ENCODE assay signal across 8 cellular contexts in the genomic region with DNA sequence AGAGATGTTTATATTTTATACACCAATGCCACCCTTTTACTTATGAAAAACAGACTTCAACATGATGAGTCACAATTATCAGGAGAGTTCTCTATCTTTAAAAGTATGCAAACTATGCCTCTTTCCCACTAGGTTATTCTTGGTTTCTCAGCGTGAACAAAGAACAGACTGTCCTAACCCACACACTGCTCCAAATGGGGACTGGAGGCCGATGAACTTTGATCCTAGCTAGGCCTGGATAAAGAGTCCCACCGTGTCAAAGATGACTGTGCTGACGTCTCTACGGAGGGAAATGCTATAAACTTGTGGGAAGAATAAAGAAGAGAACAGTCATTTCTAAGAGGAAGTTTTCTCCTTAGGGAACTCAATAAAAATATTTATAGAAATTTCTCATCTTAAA.
A peak's percentile ranks its signal among the peaks of the same experiment; 100 is the strongest.
DNase-seq lines count a peak whose midpoint lies in the region; ATAC-seq lines count a peak whose summit lies in the region.

No MANE protein-coding gene starts in this region.

- intact Hi-C loops in activated CD4-positive, alpha-beta T cell treated with anti-CD3 and anti-CD28 coated beads for 36 hours (cut with DNase I, micrococcal nuclease) = no loop called here

- no peak overlapping the region for H3K4me3 Mint-ChIP-seq in activated CD4-positive, alpha-beta T cell treated with anti-CD3 and anti-CD28 coated beads for 36 hours

- no peak overlapping the region for H3K27ac Mint-ChIP-seq in activated CD4-positive, alpha-beta T cell treated with anti-CD3 and anti-CD28 coated beads for 36 hours

- CTCF ChIA-PET in activated CD4-positive, alpha-beta T cell treated with anti-CD3 and anti-CD28 coated beads for 36 hours (lab: Charles Lee) = interaction anchor here (0.6 kb wide), 1 partner anchor 83 kb away, joined by 3 read pairs; no protein-coding TSS in a partner anchor

- DNase-seq in M059J (ENCODE audit: low read depth) = peak; percentile 97
- DNase-seq in non-pigmented ciliary epithelial cell (ENCODE audit: low read depth) = peak; percentile 95
- no peak for DNase-seq in NCI-H2029 treated with DMSO at 0.1 percent for 48 hours (lab: John Stamatoyannopoulos, UW)
- DNase-seq in NCI-H1694 treated with DMSO at 0.1 percent for 48 hours (lab: John Stamatoyannopoulos, UW) = no peak
- no peak for DNase-seq in activated CD4-positive, alpha-beta T cell treated with anti-CD3 and anti-CD28 coated beads for 36 hours
- no peak for DNase-seq in retina

- no peaks in the 10 kb centered on the region for H3K4me1 Mint-ChIP-seq in activated CD4-positive, alpha-beta T cell treated with anti-CD3 and anti-CD28 coated beads for 36 hours

- no peaks in the 10 kb centered on the region for H3K27me3 Mint-ChIP-seq in activated CD4-positive, alpha-beta T cell treated with anti-CD3 and anti-CD28 coated beads for 36 hours

- POLR2A ChIA-PET in activated CD4-positive, alpha-beta T cell treated with anti-CD3 and anti-CD28 coated beads for 36 hours (lab: Charles Lee) = no interaction called here

- peak; percentile 72 for ATAC-seq in GM18870 (IDR thresholded peaks at IDR 0.05; ENCODE audit: unreplicated experiment)
- peak; percentile 32 for ATAC-seq in esophagus mucosa
- ATAC-seq in activated CD4-positive, alpha-beta T cell treated with anti-CD3 and anti-CD28 coated beads for 36 hours = no peak

- no peaks in the 10 kb centered on the region for H3K36me3 Mint-ChIP-seq in activated CD4-positive, alpha-beta T cell treated with anti-CD3 and anti-CD28 coated beads for 36 hours (ENCODE audit: low read depth)

- H3K9me3 Mint-ChIP-seq in activated CD4-positive, alpha-beta T cell treated with anti-CD3 and anti-CD28 coated beads for 36 hours (ENCODE audit: low read depth) = no peaks in the 10 kb centered on the region

Comparison
In these comparisons a context has a peak if more than half of its experiments do, and no peak if none do; other contexts are left out.
1. DNase-seq: peak in M059J (single experiment) and non-pigmented ciliary epithelial cell (single experiment); none in NCI-H2029 treated with DMSO at 0.1 percent for 48 hours (single experiment), NCI-H1694 treated with DMSO at 0.1 percent for 48 hours (single experiment), activated CD4-positive, alpha-beta T cell treated with anti-CD3 and anti-CD28 coated beads for 36 hours (single experiment) and retina (single experiment).